In the genomic region with DNA sequence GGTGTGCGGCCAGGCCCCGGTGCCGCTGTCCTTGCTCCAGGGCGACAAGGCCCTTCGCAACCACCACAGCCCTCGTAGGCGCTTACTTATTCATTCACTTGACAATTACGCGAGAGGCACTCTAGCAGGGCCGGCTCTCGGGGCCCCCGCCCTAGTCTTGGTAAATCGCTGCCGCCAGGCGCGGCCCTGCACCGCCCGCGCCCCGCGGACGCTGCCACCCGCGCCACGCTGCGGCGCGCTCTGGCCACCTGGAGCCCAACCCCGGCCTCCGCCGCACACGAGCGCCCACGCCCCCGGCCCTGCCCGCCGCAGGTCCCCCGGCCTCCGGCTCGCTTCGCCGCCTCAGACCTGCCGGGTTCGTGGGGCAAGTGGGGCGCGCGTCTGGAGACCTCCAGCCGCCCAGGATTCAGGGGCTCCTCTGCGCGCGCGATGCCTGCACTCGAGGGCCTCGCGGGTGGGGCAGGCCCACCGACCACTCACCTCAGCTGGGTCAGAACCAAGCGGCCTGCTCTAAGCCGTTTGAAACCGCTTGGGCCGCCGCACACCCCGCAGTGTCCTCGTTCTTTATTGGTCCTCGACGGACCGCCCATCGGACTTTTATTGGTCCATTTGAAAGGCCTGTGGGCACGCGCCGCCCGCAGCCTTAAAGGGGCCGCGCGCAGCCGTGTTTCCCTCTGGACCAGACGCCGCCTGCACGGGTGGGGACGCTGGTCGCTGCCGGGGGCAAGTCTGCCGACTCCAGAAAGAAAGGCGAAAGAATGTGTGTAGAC, we compare ENCODE assay signal across 8 cellular contexts. TPM values are rescaled to one million over a fixed set of nuclear protein-coding genes. Genes with fewer than 3 reads are reported as not detected.
DNase-seq lines count a peak whose midpoint lies in the region; ATAC-seq and TF ChIP-seq lines count a peak whose summit lies in the region.

A gene (minus strand): TSS at position 541 of the 770 bp plus-strand sequence. CDS start 25,049 bp downstream, outside the sequence.

- H3F3A ChIP-seq in PC-9 (ENCODE audit: insufficient read depth, low read depth) = no peaks in the 10 kb centered on the region; the same call in 1 of the 2 replicates

- H4K20me1 ChIP-seq in PC-9 (ENCODE audit: insufficient read depth) = peaks cover 20% of the 10 kb centered on the region

- H3K36me3 Mint-ChIP-seq in activated T-cell treated with anti-CD3 and anti-CD28 coated beads, Interleukin-2, amount 50 U/mL, for 4 hours (ENCODE audit: insufficient read depth) = peaks cover 3% of the 10 kb centered on the region

- H3K9me3 ChIP-seq in PC-9 (ENCODE audit: insufficient read depth, low read depth) = no peaks in the 10 kb centered on the region; the same call in 1 of the 2 replicates
- H3K9me3 ChIP-seq in mucosa of stomach (ENCODE audit: control insufficient read depth, low read length) = no peaks in the 10 kb centered on the region

- CTCF ChIA-PET in PC-9 (lab: Charles Lee) = interaction anchor here (0.6 kb wide), 1 partner anchor 16 kb away, joined by 11 read pairs; no protein-coding TSS in a partner anchor

- POLR2A ChIA-PET in PC-9 (lab: Charles Lee; ENCODE audit: unreplicated experiment) = interaction anchor here (0.6 to 0.8 kb wide), 3 partner anchors 16 to 396 kb away, joined by 3 to 18 read pairs (median 4); no protein-coding TSS in a partner anchor

- peak within 1 kb of the TSS; percentile 85 for H3K4me2 ChIP-seq in PC-9

- H3K4me3 ChIP-seq in PC-9 (peak within 1 kb of the TSS; percentile 95), mucosa of stomach (ENCODE audit: low read length) (peak within 1 kb of the TSS; percentile 78)

- TF ChIP-seq EP300 in Ishikawa (IDR thresholded peaks at IDR 0.05; ENCODE audit: borderline replicate concordance) = no peak

- H3K79me2 ChIP-seq in PC-9 (ENCODE audit: low read depth) = peaks cover 47% of the 10 kb centered on the region

- H3K9ac ChIP-seq in mucosa of stomach (ENCODE audit: low read length) = peak within 1 kb of the TSS; percentile 80

- DNase-seq in DMS53 (lab: John Stamatoyannopoulos, UW) (peak; percentile 93), PC-9 (peak; percentile 73 to 86)
- peak; percentile 77 for DNase-seq in activated T-cell treated with anti-CD3 and anti-CD28 coated beads, Interleukin-2, amount 50 U/mL, for 4 hours
- DNase-seq in stimulated activated CD8-positive, alpha-beta memory T cell treated with anti-CD3 and anti-CD28 coated beads, Interleukin-4, amount 100 ng/mL, for 48 hours = peak; percentile 92

- H3K27ac ChIP-seq in PC-9 = peak within 1 kb of the TSS; percentile 50; the same call in 1 of the 2 replicates

- H3K4me1 ChIP-seq in PC-9 (replicated peaks; ENCODE audit: insufficient read depth) (peaks cover 22% of the 10 kb centered on the region), mucosa of stomach (ENCODE audit: control insufficient read depth, insufficient read depth, low read length) (no peaks in the 10 kb centered on the region)

- H3K27me3 ChIP-seq in PC-9 (ENCODE audit: insufficient read depth, low read depth) (no peaks in the 10 kb centered on the region), mucosa of stomach (ENCODE audit: control insufficient read depth, insufficient read depth, low read length) (no peaks in the 10 kb centered on the region)

- intact Hi-C loops in PC-9 (cut with micrococcal nuclease; ENCODE audit: unreplicated experiment) = loop anchor here (1.0 kb wide), 1 partner anchor 20 kb away; no protein-coding TSS in a partner anchor

- no peaks in the 10 kb centered on the region for H3K27me3 Mint-ChIP-seq in activated T-cell treated with anti-CD3 and anti-CD28 coated beads, Interleukin-2, amount 50 U/mL, for 4 hours (ENCODE audit: low read depth)

- peak; percentile 94 for ATAC-seq in GM21576 (IDR thresholded peaks at IDR 0.05; ENCODE audit: unreplicated experiment)
- ATAC-seq in activated T-cell treated with anti-CD3 and anti-CD28 coated beads, Interleukin-2, amount 50 U/mL, for 4 hours = peak; percentile 92 to 94
- peak; percentile 95 for ATAC-seq in esophagus mucosa

- peaks cover 40% of the 10 kb centered on the region for H3K4me1 Mint-ChIP-seq in activated T-cell treated with anti-CD3 and anti-CD28 coated beads, Interleukin-2, amount 50 U/mL, for 4 hours (ENCODE audit: low read depth)

- peak within 1 kb of the TSS; percentile 95 for H3K4me3 Mint-ChIP-seq in activated T-cell treated with anti-CD3 and anti-CD28 coated beads, Interleukin-2, amount 50 U/mL, for 4 hours

- H3K9me2 ChIP-seq in PC-9 (ENCODE audit: insufficient read depth) = no peaks in the 10 kb centered on the region

- BruUV-seq in PC-9 (replicated peaks; lab: Mats Ljungman, UMichigan) = no TSS peak

- H3K36me3 ChIP-seq in PC-9 (ENCODE audit: low read depth) (no peaks in the 10 kb centered on the region), mucosa of stomach (ENCODE audit: control insufficient read depth, insufficient read depth, low read length) (no peaks in the 10 kb centered on the region)

- TF ChIP-seq CTCF in PC-9 (conservative IDR thresholded peaks at IDR 0.05) = no peak

- no peak for TF ChIP-seq RAD21 in Ishikawa (IDR thresholded peaks at IDR 0.05; ENCODE audit: low read depth)

- H2AFZ ChIP-seq in PC-9 = peak within 1 kb of the TSS; percentile 86

- H3K9me3 Mint-ChIP-seq in activated T-cell treated with anti-CD3 and anti-CD28 coated beads, Interleukin-2, amount 50 U/mL, for 4 hours = no peaks in the 10 kb centered on the region

TF ChIP-seq in Ishikawa, 13 proteins besides CTCF, POLR2A, EP300 and RAD21:
- TF ChIP-seq NFIC (IDR thresholded peaks at IDR 0.05) (0 out of 2 replicates have a peak, but pooled peaks have one; percentile 20), ZBTB7A (IDR thresholded peaks at IDR 0.05; ENCODE audit: low read depth) (0 out of 2 replicates have a peak, but pooled peaks have one; percentile 59), TEAD4 (IDR thresholded peaks at IDR 0.05) (peak; percentile 8; the same call in 1 of the 2 replicates), TAF1 (IDR thresholded peaks at IDR 0.05; ENCODE audit: low read depth) (peak; percentile 79), CEBPB (IDR thresholded peaks at IDR 0.05) (peak; percentile 4; the same call in 1 of the 2 replicates), FOXM1 (IDR thresholded peaks at IDR 0.05; ENCODE audit: borderline replicate concordance, low read depth) (peak; percentile 98), CREB1 (IDR thresholded peaks at IDR 0.05; ENCODE audit: low read depth) (peak; percentile 23; the same call in 1 of the 2 replicates), EGR1 (IDR thresholded peaks at IDR 0.05) (no peak; the same call in none of the 2 replicates), YY1 (IDR thresholded peaks at IDR 0.05; ENCODE audit: low read depth) (0 out of 2 replicates have a peak, but pooled peaks have one; percentile 45), TCF12 (IDR thresholded peaks at IDR 0.05; ENCODE audit: low read depth) (no peak)
- TF ChIP-seq, protein P1, sequence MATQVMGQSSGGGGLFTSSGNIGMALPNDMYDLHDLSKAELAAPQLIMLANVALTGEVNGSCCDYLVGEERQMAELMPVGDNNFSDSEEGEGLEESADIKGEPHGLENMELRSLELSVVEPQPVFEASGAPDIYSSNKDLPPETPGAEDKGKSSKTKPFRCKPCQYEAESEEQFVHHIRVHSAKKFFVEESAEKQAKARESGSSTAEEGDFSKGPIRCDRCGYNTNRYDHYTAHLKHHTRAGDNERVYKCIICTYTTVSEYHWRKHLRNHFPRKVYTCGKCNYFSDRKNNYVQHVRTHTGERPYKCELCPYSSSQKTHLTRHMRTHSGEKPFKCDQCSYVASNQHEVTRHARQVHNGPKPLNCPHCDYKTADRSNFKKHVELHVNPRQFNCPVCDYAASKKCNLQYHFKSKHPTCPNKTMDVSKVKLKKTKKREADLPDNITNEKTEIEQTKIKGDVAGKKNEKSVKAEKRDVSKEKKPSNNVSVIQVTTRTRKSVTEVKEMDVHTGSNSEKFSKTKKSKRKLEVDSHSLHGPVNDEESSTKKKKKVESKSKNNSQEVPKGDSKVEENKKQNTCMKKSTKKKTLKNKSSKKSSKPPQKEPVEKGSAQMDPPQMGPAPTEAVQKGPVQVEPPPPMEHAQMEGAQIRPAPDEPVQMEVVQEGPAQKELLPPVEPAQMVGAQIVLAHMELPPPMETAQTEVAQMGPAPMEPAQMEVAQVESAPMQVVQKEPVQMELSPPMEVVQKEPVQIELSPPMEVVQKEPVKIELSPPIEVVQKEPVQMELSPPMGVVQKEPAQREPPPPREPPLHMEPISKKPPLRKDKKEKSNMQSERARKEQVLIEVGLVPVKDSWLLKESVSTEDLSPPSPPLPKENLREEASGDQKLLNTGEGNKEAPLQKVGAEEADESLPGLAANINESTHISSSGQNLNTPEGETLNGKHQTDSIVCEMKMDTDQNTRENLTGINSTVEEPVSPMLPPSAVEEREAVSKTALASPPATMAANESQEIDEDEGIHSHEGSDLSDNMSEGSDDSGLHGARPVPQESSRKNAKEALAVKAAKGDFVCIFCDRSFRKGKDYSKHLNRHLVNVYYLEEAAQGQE (IDR thresholded peaks at IDR 0.05; ENCODE audit: low read depth) = 0 out of 2 replicates have a peak, but pooled peaks have one; percentile 19
- TF ChIP-seq, protein P2, sequence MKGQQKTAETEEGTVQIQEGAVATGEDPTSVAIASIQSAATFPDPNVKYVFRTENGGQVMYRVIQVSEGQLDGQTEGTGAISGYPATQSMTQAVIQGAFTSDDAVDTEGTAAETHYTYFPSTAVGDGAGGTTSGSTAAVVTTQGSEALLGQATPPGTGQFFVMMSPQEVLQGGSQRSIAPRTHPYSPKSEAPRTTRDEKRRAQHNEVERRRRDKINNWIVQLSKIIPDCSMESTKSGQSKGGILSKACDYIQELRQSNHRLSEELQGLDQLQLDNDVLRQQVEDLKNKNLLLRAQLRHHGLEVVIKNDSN (IDR thresholded peaks at IDR 0.05) = peak; percentile 79
- TF ChIP-seq, protein P3, sequence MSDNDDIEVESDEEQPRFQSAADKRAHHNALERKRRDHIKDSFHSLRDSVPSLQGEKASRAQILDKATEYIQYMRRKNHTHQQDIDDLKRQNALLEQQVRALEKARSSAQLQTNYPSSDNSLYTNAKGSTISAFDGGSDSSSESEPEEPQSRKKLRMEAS (IDR thresholded peaks at IDR 0.05) = peak; percentile 89

RNA-seq across cellular contexts. Expression of the gene that starts here (rescaled TPM):
- 155 and 195 TPM in 2 replicates for total RNA-seq in PC-9 (2021)
- total RNA-seq in activated T-cell treated with anti-CD3 and anti-CD28 coated beads, Interleukin-2, amount 50 U/mL, for 4 hours = 10 to 100 TPM; 62.9 to 71.8 (median 65.5) TPM
- total RNA-seq in esophagus mucosa = 48.7 TPM

Comparison
In these comparisons a context has a peak if more than half of its experiments do, and no peak if none do; other contexts are left out.
1. Peak in every context shown above with its lines: DNase-seq, ATAC-seq, H3K4me3 ChIP-seq and H3K27ac ChIP-seq.